Comparison of ENCODE assay signal across 9 cellular contexts in genomic region chr5:175867587-175868347, GRCh38. TPM values are rescaled to one million over a fixed set of nuclear protein-coding genes. Genes with fewer than 3 reads are reported as not detected.
DNase-seq lines count a peak whose midpoint lies in the region; ATAC-seq, FAIRE-seq and TF ChIP-seq lines count a peak whose summit lies in the region.
"Had no signal": no experiment of that assay in that cellular context is flagged by ENCODE, and none has a peak within 500 bp of the region (broad histone marks: within the 10 kb centered on the region; RNA-seq: fewer than 3 reads in every experiment).

No MANE protein-coding gene starts in this region.

- H4K20me1 ChIP-seq in HCT116 (ENCODE audit: insufficient read depth) = no peaks in the 10 kb centered on the region
- no peaks in the 10 kb centered on the region for H4K20me1 ChIP-seq in OCI-LY1 (ENCODE audit: insufficient read depth, low read length)

- no peaks in the 10 kb centered on the region for H3K4me1 Mint-ChIP-seq in activated T-helper 1 cell treated with anti-CD3 and anti-CD28 coated beads, Interleukin-12 subunit alpha, Interleukin-12 subunit beta, Interleukin-2, Interleukin-4 antibody, amounts not matched to agents 30 ng/mL and 10 ng/mL and 1 ng/mL, durations not matched to agents 14 hours and 24 hours and 36 hours (ENCODE audit: low read depth)

- H3K36me3 ChIP-seq in HCT116 (ENCODE audit: control insufficient read depth in 1 of 2, insufficient read depth in 2 of 2, low read length in 2 of 2) = no peaks in the 10 kb centered on the region
- no peaks in the 10 kb centered on the region for H3K36me3 ChIP-seq in OCI-LY1 (ENCODE audit: insufficient read depth, low read length)

- no peak overlapping the region for H3K4me3 Mint-ChIP-seq in activated T-helper 1 cell treated with anti-CD3 and anti-CD28 coated beads, Interleukin-12 subunit alpha, Interleukin-12 subunit beta, Interleukin-2, Interleukin-4 antibody, amounts not matched to agents 30 ng/mL and 10 ng/mL and 1 ng/mL, durations not matched to agents 14 hours and 24 hours and 36 hours
- H3K4me3 Mint-ChIP-seq: activated B cell treated with CpG ODN at 0.5 μM for 24 hours had no signal

- H3K27ac Mint-ChIP-seq in activated T-helper 1 cell treated with anti-CD3 and anti-CD28 coated beads, Interleukin-12 subunit alpha, Interleukin-12 subunit beta, Interleukin-2, Interleukin-4 antibody, amounts not matched to agents 30 ng/mL and 10 ng/mL and 1 ng/mL, durations not matched to agents 14 hours and 24 hours and 36 hours = no peak overlapping the region
- H3K27ac Mint-ChIP-seq: activated B cell treated with CpG ODN at 0.5 μM for 24 hours had no signal

- H3K9me3 ChIP-seq in HCT116 (ENCODE audit: control insufficient read depth in 1 of 2, insufficient read depth in 1 of 2, low read depth in 1 of 2, low read length in 2 of 2) (no peaks in the 10 kb centered on the region), OCI-LY1 (ENCODE audit: low read length) (no peaks in the 10 kb centered on the region)

- H3K9me3 Mint-ChIP-seq in activated T-helper 1 cell treated with anti-CD3 and anti-CD28 coated beads, Interleukin-12 subunit alpha, Interleukin-12 subunit beta, Interleukin-2, Interleukin-4 antibody, amounts not matched to agents 30 ng/mL and 10 ng/mL and 1 ng/mL, durations not matched to agents 14 hours and 24 hours and 36 hours = no peaks in the 10 kb centered on the region
- H3K9me3 Mint-ChIP-seq: activated B cell treated with CpG ODN at 0.5 μM for 24 hours had no signal

- H3K4me2 ChIP-seq in HCT116 (ENCODE audit: low read length) = peak overlapping the region; percentile 58
- no peak overlapping the region for H3K4me2 ChIP-seq in OCI-LY1 (ENCODE audit: low read length)

- H2AFZ ChIP-seq in HCT116 (ENCODE audit: low read depth, low read length, poor library complexity, severe bottlenecking) (no peak overlapping the region), OCI-LY1 (ENCODE audit: low read length) (no peak overlapping the region)

- CTCF ChIA-PET in HCT116 (lab: Charles Lee) = interaction anchor here (1.2 to 1.7 kb wide), 3 partner anchors 13 to 138 kb away, joined by 3 to 19 read pairs (median 4); no protein-coding TSS in a partner anchor

- POLR2A ChIA-PET in HCT116 (lab: Charles Lee) = no interaction called here

- no peaks in the 10 kb centered on the region for H3F3A ChIP-seq in OCI-LY1 (ENCODE audit: insufficient read depth, low read length)

- BruUV-seq in HCT116 (replicated peaks; lab: Mats Ljungman, UMichigan) = no TSS peak

- no peak for FAIRE-seq in D721Med (lab: Jason Lieb, UNC)
- FAIRE-seq in islet of Langerhans (lab: Jason Lieb, UNC) = peak; percentile 64

- TF ChIP-seq POLR2A in HCT116 (IDR thresholded peaks at IDR 0.05; ENCODE audit: borderline replicate concordance, extremely low read depth, insufficient read depth, insufficient read length) = no peak

- H3K4me1 ChIP-seq in HCT116 (ENCODE audit: control insufficient read depth in 1 of 2, insufficient read depth in 2 of 2, low read length in 2 of 2) (peaks cover 13 to 45% of the 10 kb centered on the region in 2 experiments), OCI-LY1 (ENCODE audit: insufficient read depth, low read length, severe bottlenecking) (no peaks in the 10 kb centered on the region)

- no peak for DNase-seq in D721Med (ENCODE audit: insufficient read length, low spot score)
- peak; percentile 48 for DNase-seq in HCT116 (ENCODE audit: low read depth, low spot score)
- no peak for DNase-seq in stimulated activated CD4-positive, alpha-beta T cell treated with anti-CD3 and anti-CD28 coated beads, Interleukin-4, amount 100 ng/mL, for 4 hours
- DNase-seq in activated T-helper 1 cell treated with anti-CD3 and anti-CD28 coated beads, Interleukin-12 subunit alpha, Interleukin-12 subunit beta, Interleukin-2, Interleukin-4 antibody, amounts not matched to agents 30 ng/mL and 10 ng/mL and 1 ng/mL, durations not matched to agents 14 hours and 24 hours and 36 hours (ENCODE audit: low spot score) = no peak
- DNase-seq: activated B cell treated with CpG ODN at 0.5 μM for 24 hours had no signal

- H3K9me2 ChIP-seq in HCT116 (ENCODE audit: insufficient read depth) (no peaks in the 10 kb centered on the region), OCI-LY1 (ENCODE audit: low read depth, low read length) (no peaks in the 10 kb centered on the region)

- H3K27me3 ChIP-seq in HCT116 (ENCODE audit: insufficient read depth, low read length) (peaks cover 6% of the 10 kb centered on the region; the same call in 1 of the 2 replicates), OCI-LY1 (ENCODE audit: insufficient read depth, low read length) (no peaks in the 10 kb centered on the region)

- no peaks in the 10 kb centered on the region for H3K36me3 Mint-ChIP-seq in activated T-helper 1 cell treated with anti-CD3 and anti-CD28 coated beads, Interleukin-12 subunit alpha, Interleukin-12 subunit beta, Interleukin-2, Interleukin-4 antibody, amounts not matched to agents 30 ng/mL and 10 ng/mL and 1 ng/mL, durations not matched to agents 14 hours and 24 hours and 36 hours (ENCODE audit: low read depth)

- peak; percentile 92 for ATAC-seq in HCT116
- no peak for ATAC-seq in HG03196 (IDR thresholded peaks at IDR 0.05; ENCODE audit: unreplicated experiment)
- no peak for ATAC-seq in HG03025 (IDR thresholded peaks at IDR 0.05; ENCODE audit: low FRiP score, unreplicated experiment)

- H3K9ac ChIP-seq in HCT116 (ENCODE audit: low read length) (no peak overlapping the region), OCI-LY1 (ENCODE audit: low read length) (no peak overlapping the region)

- H3K27me3 Mint-ChIP-seq in activated T-helper 1 cell treated with anti-CD3 and anti-CD28 coated beads, Interleukin-12 subunit alpha, Interleukin-12 subunit beta, Interleukin-2, Interleukin-4 antibody, amounts not matched to agents 30 ng/mL and 10 ng/mL and 1 ng/mL, durations not matched to agents 14 hours and 24 hours and 36 hours (ENCODE audit: insufficient read depth) = peaks cover 16% of the 10 kb centered on the region

- intact Hi-C loops in HCT116 (cut with micrococcal nuclease) = loop anchor here (1.0 kb wide), 1 partner anchor 137 kb away; no protein-coding TSS in a partner anchor
- intact Hi-C loops in activated T-helper 1 cell treated with anti-CD3 and anti-CD28 coated beads, Interleukin-12 subunit alpha, Interleukin-12 subunit beta, Interleukin-2, Interleukin-4 antibody, amounts not matched to agents 30 ng/mL and 10 ng/mL and 1 ng/mL, durations not matched to agents 14 hours and 24 hours and 36 hours (cut with micrococcal nuclease) = no loop called here

- TF ChIP-seq CTCF in D721Med (IDR thresholded peaks at IDR 0.05; ENCODE audit: insufficient read depth, missing control alignments) (peak; percentile 62), HCT116 (IDR thresholded peaks at IDR 0.05 in 2 of 3, conservative IDR thresholded peaks at IDR 0.05 in 1 of 3; ENCODE audit: borderline replicate concordance in 1 of 3, insufficient read depth in 1 of 3, low read depth in 2 of 3, low read length in 2 of 3) (peak; percentile 66 to 71 (median 70)), OCI-LY1 (IDR thresholded peaks at IDR 0.05; ENCODE audit: low read length) (peak; percentile 34; the same call in 1 of the 2 replicates)

- no peak overlapping the region for H3K4me3 ChIP-seq in HCT116 (replicated peaks in 1 of 2; ENCODE audit: low read depth in 1 of 2, low read length in 2 of 2)
- no peak overlapping the region for H3K4me3 ChIP-seq in OCI-LY1 (ENCODE audit: low read depth, low read length, poor library complexity, severe bottlenecking)

- RAD21 ChIA-PET in HCT116 (lab: Charles Lee; ENCODE audit: low non-redundant PET in 1 of 2, low total read pairs in 2 of 2, uncharacterized antibody in 2 of 2, unreplicated experiment in 2 of 2) = interaction anchor here (1.4 to 2.4 kb wide), 2 partner anchors 138 kb away, joined by 7 to 14 read pairs; no protein-coding TSS in a partner anchor

- H3K79me2 ChIP-seq in HCT116 (ENCODE audit: insufficient read depth, low read length) (no peaks in the 10 kb centered on the region), OCI-LY1 (ENCODE audit: insufficient read depth, low read length) (no peaks in the 10 kb centered on the region)

- peak; percentile 85 for TF ChIP-seq RAD21 in HCT116 (IDR thresholded peaks at IDR 0.05; ENCODE audit: low read depth)

- H3K27ac ChIP-seq in HCT116 (ENCODE audit: low read depth, low read length) (no peak overlapping the region), OCI-LY1 (ENCODE audit: low read depth, low read length, poor library complexity, severe bottlenecking) (no peak overlapping the region)

TF ChIP-seq in HCT116, 20 proteins besides CTCF, POLR2A, EP300 and RAD21 (continues in another document):
- TF ChIP-seq POLR2AphosphoS5 (IDR thresholded peaks at IDR 0.05; ENCODE audit: low read depth, low read length) (peak; percentile 35; the same call in 1 of the 2 replicates), FOSL1 (IDR thresholded peaks at IDR 0.05; ENCODE audit: low read depth) (no peak), SIN3A (IDR thresholded peaks at IDR 0.05; ENCODE audit: low read depth) (no peak), ELF1 (IDR thresholded peaks at IDR 0.05; ENCODE audit: borderline replicate concordance, low read depth) (no peak), ZBTB33 (IDR thresholded peaks at IDR 0.05; ENCODE audit: extremely low read depth, insufficient replicate concordance, low read length) (no peak), EZH2 (IDR thresholded peaks at IDR 0.05) (no peak), EZH2phosphoT487 (IDR thresholded peaks at IDR 0.05; ENCODE audit: borderline replicate concordance) (no peak), SP1 (IDR thresholded peaks at IDR 0.05; ENCODE audit: low read depth) (no peak), EGR1 (IDR thresholded peaks at IDR 0.05; ENCODE audit: low read depth) (peak; percentile 97), YY1 (IDR thresholded peaks at IDR 0.05; ENCODE audit: extremely low read depth, insufficient replicate concordance, low read depth, low read length) (no peak)

RNA-seq across cellular contexts. Expression of gene CPLX2, which starts 3.6 kb away (rescaled TPM):
- total RNA-seq in HCT116 (2021; ENCODE audit: unreplicated experiment) = not detected
- polyA plus RNA-seq in HCT116 (2012) = 0.08 and 0.19 TPM in 2 replicates
- not detected in 2 replicates for total RNA-seq in activated T-helper 1 cell treated with anti-CD3 and anti-CD28 coated beads, Interleukin-12 subunit alpha, Interleukin-12 subunit beta, Interleukin-2, Interleukin-4 antibody, amounts not matched to agents 30 ng/mL and 10 ng/mL and 1 ng/mL, durations not matched to agents 14 hours and 24 hours and 36 hours
- total RNA-seq: activated B cell treated with CpG ODN at 0.5 μM for 24 hours had no signal
